In genomic region chr7:5428470-5429252, GRCh38 we compare ENCODE assay signal across 7 cellular contexts. TPM values are rescaled to one million over a fixed set of nuclear protein-coding genes. Genes with fewer than 3 reads are reported as not detected.
DNase-seq lines count a peak whose midpoint lies in the region; TF ChIP-seq lines count a peak whose summit lies in the region.

No MANE protein-coding gene starts in this region.

- peak overlapping the region; percentile 21 for H2AFZ ChIP-seq in hepatocyte

- peak overlapping the region; percentile 99 for H3K27ac ChIP-seq in hepatocyte

- no peaks in the 10 kb centered on the region for H3K9me3 ChIP-seq in hepatocyte (ENCODE audit: low read depth)

- H3K4me3 ChIP-seq in hepatocyte = peak overlapping the region; percentile 93

- H3K27me3 ChIP-seq in hepatocyte = no peaks in the 10 kb centered on the region

- WGBS in hepatocyte (ENCODE audit: low lambda C conversion rate, missing lambda C conversion rate) = 4% methylated on average over 47 of the region's 47 CpGs

- H3K27ac Mint-ChIP-seq in activated T-helper 1 cell treated with anti-CD3 and anti-CD28 coated beads, Interleukin-12 subunit alpha, Interleukin-12 subunit beta, Interleukin-2, Interleukin-4 antibody, amounts not matched to agents 30 ng/mL and 10 ng/mL and 1 ng/mL, durations not matched to agents 14 hours and 24 hours and 36 hours = no peak overlapping the region

- H3K4me1 ChIP-seq in hepatocyte (ENCODE audit: insufficient read depth) = peaks cover 8% of the 10 kb centered on the region

- H3K4me3 Mint-ChIP-seq in activated T-helper 1 cell treated with anti-CD3 and anti-CD28 coated beads, Interleukin-12 subunit alpha, Interleukin-12 subunit beta, Interleukin-2, Interleukin-4 antibody, amounts not matched to agents 30 ng/mL and 10 ng/mL and 1 ng/mL, durations not matched to agents 14 hours and 24 hours and 36 hours = no peak overlapping the region

- H3K4me1 Mint-ChIP-seq in activated T-helper 1 cell treated with anti-CD3 and anti-CD28 coated beads, Interleukin-12 subunit alpha, Interleukin-12 subunit beta, Interleukin-2, Interleukin-4 antibody, amounts not matched to agents 30 ng/mL and 10 ng/mL and 1 ng/mL, durations not matched to agents 14 hours and 24 hours and 36 hours (ENCODE audit: low read depth) = peaks cover 31% of the 10 kb centered on the region

- no peaks in the 10 kb centered on the region for H3K36me3 ChIP-seq in hepatocyte (replicated peaks; ENCODE audit: insufficient read depth, low read depth)

- H3K9me2 ChIP-seq in hepatocyte (replicated peaks; ENCODE audit: insufficient read depth) = no peaks in the 10 kb centered on the region

- peaks cover 57% of the 10 kb centered on the region for H3K27me3 Mint-ChIP-seq in activated T-helper 1 cell treated with anti-CD3 and anti-CD28 coated beads, Interleukin-12 subunit alpha, Interleukin-12 subunit beta, Interleukin-2, Interleukin-4 antibody, amounts not matched to agents 30 ng/mL and 10 ng/mL and 1 ng/mL, durations not matched to agents 14 hours and 24 hours and 36 hours (ENCODE audit: insufficient read depth)

- H4K20me1 ChIP-seq in hepatocyte (ENCODE audit: insufficient read depth, poor library complexity, severe bottlenecking) = no peaks in the 10 kb centered on the region

- intact Hi-C loops in activated T-helper 1 cell treated with anti-CD3 and anti-CD28 coated beads, Interleukin-12 subunit alpha, Interleukin-12 subunit beta, Interleukin-2, Interleukin-4 antibody, amounts not matched to agents 30 ng/mL and 10 ng/mL and 1 ng/mL, durations not matched to agents 14 hours and 24 hours and 36 hours (cut with micrococcal nuclease) = no loop called here

- DNase-seq in GF-D8 (lab: John Stamatoyannopoulos, UW) (peak; percentile 86), NCI-H1694 (lab: John Stamatoyannopoulos, UW) (peak; percentile 88), amniotic stem cell (lab: John Stamatoyannopoulos, UW) (peak; percentile 46), hepatocyte (ENCODE audit: low spot score) (peak; percentile 86), putamen (ENCODE audit: low spot score) (peak; percentile 74), foreskin melanocyte (no peak)
- DNase-seq in activated T-helper 1 cell treated with anti-CD3 and anti-CD28 coated beads, Interleukin-12 subunit alpha, Interleukin-12 subunit beta, Interleukin-2, Interleukin-4 antibody, amounts not matched to agents 30 ng/mL and 10 ng/mL and 1 ng/mL, durations not matched to agents 14 hours and 24 hours and 36 hours (ENCODE audit: low spot score) = no peak

- H3K79me2 ChIP-seq in hepatocyte = peaks cover 88% of the 10 kb centered on the region

- peak; percentile 19 for TF ChIP-seq CTCF in hepatocyte (IDR thresholded peaks at IDR 0.05; ENCODE audit: poor library complexity)

- peaks cover 4% of the 10 kb centered on the region for H3K9me3 Mint-ChIP-seq in activated T-helper 1 cell treated with anti-CD3 and anti-CD28 coated beads, Interleukin-12 subunit alpha, Interleukin-12 subunit beta, Interleukin-2, Interleukin-4 antibody, amounts not matched to agents 30 ng/mL and 10 ng/mL and 1 ng/mL, durations not matched to agents 14 hours and 24 hours and 36 hours

- H3K36me3 Mint-ChIP-seq in activated T-helper 1 cell treated with anti-CD3 and anti-CD28 coated beads, Interleukin-12 subunit alpha, Interleukin-12 subunit beta, Interleukin-2, Interleukin-4 antibody, amounts not matched to agents 30 ng/mL and 10 ng/mL and 1 ng/mL, durations not matched to agents 14 hours and 24 hours and 36 hours (ENCODE audit: low read depth) = peaks cover 1% of the 10 kb centered on the region

- peak overlapping the region; percentile 98 for H3K4me2 ChIP-seq in hepatocyte

RNA-seq across cellular contexts. Expression of gene TNRC18, which starts 5.0 kb away (rescaled TPM):
- 28.2 and 52.8 TPM in 2 replicates for total RNA-seq in hepatocyte
- 15.2 and 18.1 TPM in 2 replicates for polyA plus RNA-seq in hepatocyte
- total RNA-seq in activated T-helper 1 cell treated with anti-CD3 and anti-CD28 coated beads, Interleukin-12 subunit alpha, Interleukin-12 subunit beta, Interleukin-2, Interleukin-4 antibody, amounts not matched to agents 30 ng/mL and 10 ng/mL and 1 ng/mL, durations not matched to agents 14 hours and 24 hours and 36 hours = 42.4 and 48.7 TPM in 2 replicates

Comparison
In these comparisons a context has a peak if more than half of its experiments do, and no peak if none do; other contexts are left out.
1. DNase-seq: peak in GF-D8 (single experiment), NCI-H1694 (single experiment), amniotic stem cell (single experiment), hepatocyte (single experiment) and putamen (single experiment); none in foreskin melanocyte (single experiment) and activated T-helper 1 cell treated with anti-CD3 and anti-CD28 coated beads, Interleukin-12 subunit alpha, Interleukin-12 subunit beta, Interleukin-2, Interleukin-4 antibody, amounts not matched to agents 30 ng/mL and 10 ng/mL and 1 ng/mL, durations not matched to agents 14 hours and 24 hours and 36 hours (single experiment).